1 cellular context compared by ENCODE assay signal in genomic region chr21:34762761-34763160, GRCh38.
TF ChIP-seq lines count a peak whose summit lies in the region.

No MANE protein-coding gene starts in this region.

TF ChIP-seq in IMR-90, 13 proteins besides CTCF, POLR2A, EP300 and RAD21 (continued from another document):
- TF ChIP-seq USF2 (IDR thresholded peaks at IDR 0.05; ENCODE audit: low read depth, low read length) (no peak), BHLHE40 (IDR thresholded peaks at IDR 0.05; ENCODE audit: low read depth, low read length) (no peak), MAZ (IDR thresholded peaks at IDR 0.05; ENCODE audit: borderline replicate concordance, low read depth, low read length) (no peak), RCOR1 (IDR thresholded peaks at IDR 0.05; ENCODE audit: insufficient replicate concordance, low read length) (no peak), SMC3 (IDR thresholded peaks at IDR 0.05; ENCODE audit: low read depth, low read length) (no peak)
- TF ChIP-seq, protein P1, sequence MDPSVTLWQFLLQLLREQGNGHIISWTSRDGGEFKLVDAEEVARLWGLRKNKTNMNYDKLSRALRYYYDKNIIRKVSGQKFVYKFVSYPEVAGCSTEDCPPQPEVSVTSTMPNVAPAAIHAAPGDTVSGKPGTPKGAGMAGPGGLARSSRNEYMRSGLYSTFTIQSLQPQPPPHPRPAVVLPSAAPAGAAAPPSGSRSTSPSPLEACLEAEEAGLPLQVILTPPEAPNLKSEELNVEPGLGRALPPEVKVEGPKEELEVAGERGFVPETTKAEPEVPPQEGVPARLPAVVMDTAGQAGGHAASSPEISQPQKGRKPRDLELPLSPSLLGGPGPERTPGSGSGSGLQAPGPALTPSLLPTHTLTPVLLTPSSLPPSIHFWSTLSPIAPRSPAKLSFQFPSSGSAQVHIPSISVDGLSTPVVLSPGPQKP (IDR thresholded peaks at IDR 0.05; ENCODE audit: borderline replicate concordance, low read depth, low read length): no peak
